In the genomic region with DNA sequence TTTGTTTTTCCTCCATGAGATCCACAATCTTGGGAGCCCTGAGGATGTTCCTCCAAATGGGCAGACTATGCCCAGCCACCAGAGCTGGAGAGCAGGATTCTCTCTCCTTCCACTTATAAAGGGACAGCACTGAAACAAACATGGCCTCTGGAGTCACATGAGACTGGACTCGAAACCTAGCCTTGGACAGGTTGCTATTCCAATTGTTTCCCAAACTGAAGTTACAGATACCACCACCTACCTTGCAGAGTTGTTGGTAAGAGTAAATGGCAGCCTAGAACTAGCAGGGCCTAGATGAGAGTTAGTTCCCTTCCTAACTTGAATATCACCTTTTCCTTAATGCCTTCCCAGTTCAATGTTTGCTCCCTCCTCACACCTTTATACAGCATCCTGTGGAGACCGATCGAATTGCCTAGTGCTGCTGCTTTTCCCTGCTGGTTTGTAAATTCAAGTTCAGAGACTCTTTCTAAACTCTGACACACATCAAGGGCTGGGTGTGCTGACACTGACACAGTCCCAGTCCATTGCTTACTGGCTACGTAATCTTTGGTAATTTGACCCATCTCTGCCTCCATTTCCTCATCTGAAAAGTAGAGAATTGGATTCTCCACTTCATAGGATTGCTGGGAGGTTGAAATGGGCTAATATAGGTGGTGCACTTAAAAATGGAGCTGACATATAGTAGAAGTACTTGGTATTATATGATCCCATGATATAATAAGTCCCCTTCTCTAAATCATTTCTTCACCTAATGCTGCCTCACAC, we compare ENCODE assay signal across 9 cellular contexts. TPM values are rescaled to one million over a fixed set of nuclear protein-coding genes. Genes with fewer than 3 reads are reported as not detected.
DNase-seq lines count a peak whose midpoint lies in the region; ATAC-seq, FAIRE-seq and TF ChIP-seq lines count a peak whose summit lies in the region.
"Had no signal": no experiment of that assay in that cellular context is flagged by ENCODE, and none has a peak within 500 bp of the region (broad histone marks: within the 10 kb centered on the region; RNA-seq: fewer than 3 reads in every experiment).

No MANE protein-coding gene starts in this region.

- H3K4me3 Mint-ChIP-seq in activated T-cell treated with anti-CD3 and anti-CD28 coated beads, Interleukin-2, amount 50 U/mL, for 4 hours, result peak overlapping the region; percentile 96
- H3K4me3 Mint-ChIP-seq in activated CD4-positive, alpha-beta memory T cell treated with anti-CD3 and anti-CD28 coated beads for 36 hours, result peak overlapping the region; percentile 86

- H3K4me2 ChIP-seq in keratinocyte (ENCODE audit: control insufficient read depth, extremely low read depth, insufficient read depth, low read depth, low read length), result peak overlapping the region; percentile 100
- no peak overlapping the region for H3K4me2 ChIP-seq in neuronal stem cell (ENCODE audit: insufficient read depth, low read length, poor library complexity, severe bottlenecking)

- H4K91ac ChIP-seq in neuronal stem cell (ENCODE audit: low read depth, low read length, poor library complexity), result no peak overlapping the region

- no peak overlapping the region for H3K27ac ChIP-seq in keratinocyte (ENCODE audit: control insufficient read depth, insufficient read depth, low read length)
- H3K27ac ChIP-seq in tibial artery, result peak overlapping the region; percentile 90 to 96
- no peak overlapping the region for H3K27ac ChIP-seq in neuronal stem cell (replicated peaks; ENCODE audit: low read length)

- H3K23ac ChIP-seq in neuronal stem cell (ENCODE audit: low read depth, low read length, poor library complexity), result no peak overlapping the region

- H4K8ac ChIP-seq in neuronal stem cell (ENCODE audit: low read depth, low read length), result no peak overlapping the region

- no peak overlapping the region for H2AFZ ChIP-seq in keratinocyte (ENCODE audit: control insufficient read depth, low read length)
- no peak overlapping the region for H2AFZ ChIP-seq in neuronal stem cell (ENCODE audit: low read length)

- intact Hi-C loops in activated CD4-positive, alpha-beta memory T cell treated with anti-CD3 and anti-CD28 coated beads for 36 hours (cut with micrococcal nuclease), result no loop called here
- intact Hi-C loops in tibial artery (cut with DNase I; ENCODE audit: low total_unique reads), result no loop called here

- H3K79me1 ChIP-seq in neuronal stem cell (ENCODE audit: low read depth, low read length), result peaks cover 6% of the 10 kb centered on the region

- CTCF ChIA-PET in activated CD4-positive, alpha-beta memory T cell treated with anti-CD3 and anti-CD28 coated beads for 36 hours (lab: Charles Lee), result interaction anchor here (0.6 to 3.8 kb wide), 8 partner anchors 10 to 456 kb away, joined by 3 to 31 read pairs (median 4); a partner anchor contains a TSS

- H3K4me1 ChIP-seq in keratinocyte (ENCODE audit: control insufficient read depth, extremely low read depth, insufficient read depth, low read length) (peaks cover 10% of the 10 kb centered on the region), tibial artery (peaks cover 0 to 41% (median 27%) of the 10 kb centered on the region in 4 donors), neuronal stem cell (ENCODE audit: control insufficient read depth in 2 of 2, insufficient read depth in 1 of 2, low read depth in 1 of 2, low read length in 2 of 2) (peaks cover 4 to 7% of the 10 kb centered on the region in 2 donors)

- WGBS in neuronal stem cell (ENCODE audit: extremely low coverage in 2 of 2, insufficient read length in 2 of 2, insufficient replicate concordance in 1 of 2), 2 donors, result no CpG with 5 or more reads among the region's 4 CpGs

- peak overlapping the region; percentile 38 for H3K27ac Mint-ChIP-seq in activated CD4-positive, alpha-beta memory T cell treated with anti-CD3 and anti-CD28 coated beads for 36 hours

- H3K79me2 ChIP-seq in keratinocyte (ENCODE audit: control insufficient read depth, insufficient read depth, low read length), result peaks cover 34% of the 10 kb centered on the region

- dilution Hi-C loops in keratinocyte (cut with MboI; ENCODE audit: extremely low pct_ligation_motif_present, low sequenced_read_pairs), result no loop called here

- H3K9me3 ChIP-seq in keratinocyte (ENCODE audit: control insufficient read depth, low read depth, low read length) (no peaks in the 10 kb centered on the region), tibial artery (no peaks in the 10 kb centered on the region), neuronal stem cell (replicated peaks in 1 of 2; ENCODE audit: control insufficient read depth in 2 of 2, insufficient read depth in 1 of 2, low read depth in 1 of 2, low read length in 2 of 2) (no peaks in the 10 kb centered on the region)

- H2AK5ac ChIP-seq in neuronal stem cell (ENCODE audit: low read depth, low read length), result no peak overlapping the region

- H3K4ac ChIP-seq in neuronal stem cell (ENCODE audit: low read length), result no peak overlapping the region

- no peaks in the 10 kb centered on the region for H3K27me3 Mint-ChIP-seq in activated T-cell treated with anti-CD3 and anti-CD28 coated beads, Interleukin-2, amount 50 U/mL, for 4 hours (ENCODE audit: low read depth)
- H3K27me3 Mint-ChIP-seq in activated CD4-positive, alpha-beta memory T cell treated with anti-CD3 and anti-CD28 coated beads for 36 hours, result no peaks in the 10 kb centered on the region

- H3K9me3 Mint-ChIP-seq in activated T-cell treated with anti-CD3 and anti-CD28 coated beads, Interleukin-2, amount 50 U/mL, for 4 hours, result no peaks in the 10 kb centered on the region
- H3K9me3 Mint-ChIP-seq in activated CD4-positive, alpha-beta memory T cell treated with anti-CD3 and anti-CD28 coated beads for 36 hours, result no peaks in the 10 kb centered on the region

- no peak overlapping the region for H2BK120ac ChIP-seq in neuronal stem cell (ENCODE audit: low read depth, low read length)

- no peaks in the 10 kb centered on the region for H3K9me1 ChIP-seq in keratinocyte (ENCODE audit: control insufficient read depth, extremely low read depth, insufficient read depth, low read length)

- H3K36me3 ChIP-seq in keratinocyte (ENCODE audit: control insufficient read depth in 2 of 2, extremely low read depth in 1 of 2, insufficient read depth in 2 of 2, low read length in 2 of 2) (peaks cover 0 to 3% of the 10 kb centered on the region in 2 experiments), tibial artery (peaks cover 0 to 3% (median 0%) of the 10 kb centered on the region in 3 donors), neuronal stem cell (replicated peaks in 1 of 2; ENCODE audit: control insufficient read depth in 2 of 2, insufficient read depth in 2 of 2, low read length in 2 of 2) (peaks cover 0 to 16% of the 10 kb centered on the region in 2 donors)

- H3K36me3 Mint-ChIP-seq in activated T-cell treated with anti-CD3 and anti-CD28 coated beads, Interleukin-2, amount 50 U/mL, for 4 hours (ENCODE audit: insufficient read depth), result peaks cover 9% of the 10 kb centered on the region
- H3K36me3 Mint-ChIP-seq in activated CD4-positive, alpha-beta memory T cell treated with anti-CD3 and anti-CD28 coated beads for 36 hours, result peaks cover 23% of the 10 kb centered on the region

- TF ChIP-seq CTCF in keratinocyte (optimal IDR thresholded peaks at IDR 0.05 in 1 of 3, IDR thresholded peaks at IDR 0.05 in 1 of 3, conservative IDR thresholded peaks at IDR 0.05 in 1 of 3; ENCODE audit: extremely low read depth in 1 of 3, insufficient read depth in 2 of 3, low read length in 3 of 3) (no peak), tibial artery (IDR thresholded peaks at IDR 0.05) (no peak)

- DNase-seq in activated T-cell treated with anti-CD3 and anti-CD28 coated beads, Interleukin-2, amount 50 U/mL, for 4 hours, result no peak
- DNase-seq in activated T-cell treated with anti-CD3 and anti-CD28 coated beads, Interleukin-2, amount 50 U/mL, for 48 hours, result no peak
- DNase-seq in activated CD4-positive, alpha-beta memory T cell treated with anti-CD3 and anti-CD28 coated beads for 36 hours, result no peak
- DNase-seq in keratinocyte (ENCODE audit: low read depth, low spot score) (no peak), tibial artery (no peak), OCI-M2 (lab: John Stamatoyannopoulos, UW; ENCODE audit: unreplicated experiment) (no peak), neuronal stem cell (ENCODE audit: low spot score) (no peak), GM03348 (ENCODE audit: low spot score) (no peak)
- DNase-seq: activated CD8-positive, alpha-beta memory T cell treated with anti-CD3 and anti-CD28 coated beads for 24 hours had no signal

- H2BK12ac ChIP-seq in neuronal stem cell (ENCODE audit: low read length), result no peak overlapping the region

- no peak for ATAC-seq in activated T-cell treated with anti-CD3 and anti-CD28 coated beads, Interleukin-2, amount 50 U/mL, for 4 hours

- H3K14ac ChIP-seq in neuronal stem cell (ENCODE audit: low read length), result no peak overlapping the region

- H3K4me3 ChIP-seq in keratinocyte (ENCODE audit: control insufficient read depth in 2 of 3, extremely low read depth in 1 of 3, insufficient read depth in 2 of 3, low read depth in 1 of 3, low read length in 3 of 3), result no peak overlapping the region
- H3K4me3 ChIP-seq in tibial artery, result peak overlapping the region in 1 of 2 donors; percentile 94
- no peak overlapping the region for H3K4me3 ChIP-seq in neuronal stem cell (ENCODE audit: low read length in 2 of 2)

- POLR2A ChIA-PET in activated CD4-positive, alpha-beta memory T cell treated with anti-CD3 and anti-CD28 coated beads for 36 hours (lab: Charles Lee), result interaction anchor here (0.6 to 1.7 kb wide), 3 partner anchors 11 to 269 kb away, joined by 3 to 14 read pairs (median 4); a partner anchor contains a TSS

- peaks cover 9% of the 10 kb centered on the region for H4K20me1 ChIP-seq in keratinocyte (ENCODE audit: control insufficient read depth, extremely low read depth, insufficient read depth, low read length)

- no peak overlapping the region for H2BK5ac ChIP-seq in neuronal stem cell (ENCODE audit: low read length)

- H2BK15ac ChIP-seq in neuronal stem cell (ENCODE audit: low read length), result no peak overlapping the region

- H3K4me1 Mint-ChIP-seq in activated T-cell treated with anti-CD3 and anti-CD28 coated beads, Interleukin-2, amount 50 U/mL, for 4 hours (ENCODE audit: low read depth), result peaks cover 30% of the 10 kb centered on the region
- peaks cover 27% of the 10 kb centered on the region for H3K4me1 Mint-ChIP-seq in activated CD4-positive, alpha-beta memory T cell treated with anti-CD3 and anti-CD28 coated beads for 36 hours (ENCODE audit: low read depth)

- H3K27me3 ChIP-seq in keratinocyte (ENCODE audit: control insufficient read depth, extremely low read depth, insufficient read depth, low read length) (no peaks in the 10 kb centered on the region), tibial artery (no peaks in the 10 kb centered on the region), neuronal stem cell (ENCODE audit: control insufficient read depth in 3 of 3, insufficient read depth in 3 of 3, low read depth in 1 of 3, low read length in 3 of 3) (no peaks in the 10 kb centered on the region)

- FAIRE-seq in keratinocyte (lab: Jason Lieb, UNC), result no peak

- no peak overlapping the region for H3K18ac ChIP-seq in neuronal stem cell (ENCODE audit: low read length)

- H3K9ac ChIP-seq in keratinocyte (ENCODE audit: control insufficient read depth, extremely low read depth, insufficient read depth, low read length) (peak overlapping the region; percentile 94), neuronal stem cell (ENCODE audit: low read depth, low read length, poor library complexity) (no peak overlapping the region)

RNA-seq across cellular contexts. Expression of a gene that starts 2.6 kb away (rescaled TPM):
- 100 to 1,000 TPM; 133 to 156 (median 142) TPM for total RNA-seq in activated T-cell treated with anti-CD3 and anti-CD28 coated beads, Interleukin-2, amount 50 U/mL, for 4 hours
- total RNA-seq in activated CD4-positive, alpha-beta memory T cell treated with anti-CD3 and anti-CD28 coated beads for 36 hours, result 10 to 100 TPM; 71.7 to 72.4 TPM
- 58.1 to 90.0 TPM (median 70.4 TPM) in 3 replicates for polyA plus RNA-seq in keratinocyte
- 20.9 TPM for polyA plus RNA-seq in keratinocyte (2011; ENCODE audit: low read depth)
- polyA plus RNA-seq in keratinocyte (2011; cell fraction: cytosol; rRNA removed), result 58.1 and 74.0 TPM in 2 replicates
- polyA plus RNA-seq in keratinocyte (2011; cell fraction: nucleus; rRNA removed), result 48.6 and 51.6 TPM in 2 replicates
- polyA plus RNA-seq in keratinocyte (2012; ENCODE audit: low replicate concordance), result 67.8 and 84.1 TPM in 2 replicates
- polyA minus RNA-seq in keratinocyte, result 15.5 to 28.5 TPM (median 16.7 TPM) in 3 replicates
- 92.7 TPM for polyA minus RNA-seq in keratinocyte (2011; cell fraction: cytosol; rRNA and poly(A)+ RNA removed)
- 13.5 and 14.4 TPM in 2 replicates for polyA minus RNA-seq in keratinocyte (2011; cell fraction: nucleus; rRNA and poly(A)+ RNA removed)
- polyA plus RNA-seq in neuronal stem cell (2013, experiment 1 of 2), result 51.8 TPM
- 51.5 TPM for polyA plus RNA-seq in neuronal stem cell (2013, experiment 2 of 2)

RNA-seq across cellular contexts. Expression of a gene that starts 10.3 kb away (rescaled TPM):
- 1 to 10 TPM; 2.4 to 3.4 (median 2.5) TPM for total RNA-seq in activated T-cell treated with anti-CD3 and anti-CD28 coated beads, Interleukin-2, amount 50 U/mL, for 4 hours
- total RNA-seq in activated CD4-positive, alpha-beta memory T cell treated with anti-CD3 and anti-CD28 coated beads for 36 hours, result 1 to 10 TPM; 3.0 to 3.2 TPM
- 21.7 to 32.5 TPM (median 27.0 TPM) in 3 replicates for polyA plus RNA-seq in keratinocyte
- polyA plus RNA-seq in keratinocyte (2011; ENCODE audit: low read depth), result 11.5 TPM
- polyA plus RNA-seq in keratinocyte (2011; cell fraction: cytosol; rRNA removed), result 24.7 and 25.8 TPM in 2 replicates
- polyA plus RNA-seq in keratinocyte (2011; cell fraction: nucleus; rRNA removed), result 59.5 and 81.4 TPM in 2 replicates
- 31.2 and 40.4 TPM in 2 replicates for polyA plus RNA-seq in keratinocyte (2012; ENCODE audit: low replicate concordance)
- polyA minus RNA-seq in keratinocyte, result 45.4 to 75.9 TPM (median 53.1 TPM) in 3 replicates
- polyA minus RNA-seq in keratinocyte (2011; cell fraction: cytosol; rRNA and poly(A)+ RNA removed), result 51.8 TPM
- polyA minus RNA-seq in keratinocyte (2011; cell fraction: nucleus; rRNA and poly(A)+ RNA removed), result 52.0 and 62.4 TPM in 2 replicates
- polyA plus RNA-seq in neuronal stem cell (2013, experiment 1 of 2), result 9.8 TPM
- 10.7 TPM for polyA plus RNA-seq in neuronal stem cell (2013, experiment 2 of 2)

RNA-seq across cellular contexts. Expression of a gene that starts 11.9 kb away (rescaled TPM):
- total RNA-seq in activated T-cell treated with anti-CD3 and anti-CD28 coated beads, Interleukin-2, amount 50 U/mL, for 4 hours, result 10 to 100 TPM; 32.1 to 35.7 (median 32.8) TPM
- 10 to 100 TPM; 33.4 to 34.2 TPM for total RNA-seq in activated CD4-positive, alpha-beta memory T cell treated with anti-CD3 and anti-CD28 coated beads for 36 hours
- polyA plus RNA-seq in keratinocyte, result 20.7 to 24.9 TPM (median 23.6 TPM) in 3 replicates
- 40.1 TPM for polyA plus RNA-seq in keratinocyte (2011; ENCODE audit: low read depth)
- 21.7 and 24.4 TPM in 2 replicates for polyA plus RNA-seq in keratinocyte (2011; cell fraction: cytosol; rRNA removed)
- polyA plus RNA-seq in keratinocyte (2011; cell fraction: nucleus; rRNA removed), result 21.4 and 21.8 TPM in 2 replicates
- 15.1 and 18.5 TPM in 2 replicates for polyA plus RNA-seq in keratinocyte (2012; ENCODE audit: low replicate concordance)
- polyA minus RNA-seq in keratinocyte, result 6.7 to 17.8 TPM (median 14.2 TPM) in 3 replicates
- polyA minus RNA-seq in keratinocyte (2011; cell fraction: cytosol; rRNA and poly(A)+ RNA removed), result 13.2 TPM
- polyA minus RNA-seq in keratinocyte (2011; cell fraction: nucleus; rRNA and poly(A)+ RNA removed), result 10.7 and 17.5 TPM in 2 replicates
- polyA plus RNA-seq in neuronal stem cell (2013, experiment 1 of 2), result 15.5 TPM
- polyA plus RNA-seq in neuronal stem cell (2013, experiment 2 of 2), result 14.9 TPM

RNA-seq across cellular contexts. Expression of a gene that starts 58.3 kb away (rescaled TPM):
- 10 to 100 TPM; 11.2 to 14.9 (median 14.4) TPM for total RNA-seq in activated T-cell treated with anti-CD3 and anti-CD28 coated beads, Interleukin-2, amount 50 U/mL, for 4 hours
- 10 to 100 TPM; 19.2 to 20.9 TPM for total RNA-seq in activated CD4-positive, alpha-beta memory T cell treated with anti-CD3 and anti-CD28 coated beads for 36 hours
- polyA plus RNA-seq in keratinocyte, result 32.8 to 45.9 TPM (median 34.7 TPM) in 3 replicates
- 6.7 TPM for polyA plus RNA-seq in keratinocyte (2011; ENCODE audit: low read depth)
- 29.4 and 40.7 TPM in 2 replicates for polyA plus RNA-seq in keratinocyte (2011; cell fraction: cytosol; rRNA removed)
- polyA plus RNA-seq in keratinocyte (2011; cell fraction: nucleus; rRNA removed), result 28.6 and 29.0 TPM in 2 replicates
- 11.1 and 24.2 TPM in 2 replicates for polyA plus RNA-seq in keratinocyte (2012; ENCODE audit: low replicate concordance)
- polyA minus RNA-seq in keratinocyte, result 39.1 to 96.6 TPM (median 43.3 TPM) in 3 replicates
- polyA minus RNA-seq in keratinocyte (2011; cell fraction: cytosol; rRNA and poly(A)+ RNA removed), result 28.2 TPM
- polyA minus RNA-seq in keratinocyte (2011; cell fraction: nucleus; rRNA and poly(A)+ RNA removed), result 13.7 and 28.0 TPM in 2 replicates
- 11.4 TPM for polyA plus RNA-seq in neuronal stem cell (2013, experiment 1 of 2)
- 11.6 TPM for polyA plus RNA-seq in neuronal stem cell (2013, experiment 2 of 2)

Comparison
In these comparisons a context has a peak if more than half of its experiments do, and no peak if none do; other contexts are left out.
1. H3K27ac ChIP-seq: peak in tibial artery (2 of 2); none in keratinocyte (single experiment) and neuronal stem cell (single experiment).